Comparison of ENCODE assay signal across 26 cellular contexts in the genomic region with DNA sequence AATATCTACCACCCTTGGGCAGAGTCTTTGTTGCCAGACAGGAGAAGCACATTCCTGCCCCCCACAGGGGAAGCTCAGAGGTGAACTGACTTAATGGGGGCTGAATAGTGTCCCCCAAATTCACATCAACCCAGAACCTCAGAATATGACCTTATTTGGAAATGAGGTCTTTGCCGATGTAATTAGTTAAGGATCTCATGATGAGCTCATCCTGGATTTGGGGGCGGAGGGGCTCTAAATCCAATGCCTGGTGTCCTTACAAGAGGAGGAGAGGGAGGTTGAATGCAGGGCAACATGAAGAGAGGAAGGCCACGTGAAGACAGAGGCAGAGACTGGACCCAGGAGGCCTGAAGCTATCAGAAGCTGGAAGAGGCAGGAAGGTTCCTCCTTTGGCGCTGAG. TPM values are rescaled to one million over a fixed set of nuclear protein-coding genes. Genes with fewer than 3 reads are reported as not detected.
A peak's percentile ranks its signal among the peaks of the same experiment; 100 is the strongest.
DNase-seq lines count a peak whose midpoint lies in the region; ATAC-seq and TF ChIP-seq lines count a peak whose summit lies in the region.
"Had no signal": no experiment of that assay in that cellular context is flagged by ENCODE, and none has a peak within 500 bp of the region (broad histone marks: within the 10 kb centered on the region; RNA-seq: fewer than 3 reads in every experiment).

No MANE protein-coding gene starts in this region.

- H3K4me1 ChIP-seq in H9 (ENCODE audit: insufficient read depth, low read length) (no peaks in the 10 kb centered on the region; the same call in 1 of the 2 replicates), neuronal stem cell (ENCODE audit: control insufficient read depth in 2 of 2, insufficient read depth in 1 of 2, low read depth in 1 of 2, low read length in 2 of 2) (peaks cover 8 to 12% of the 10 kb centered on the region in 2 donors), gastrocnemius medialis (no peaks in the 10 kb centered on the region)
- H3K4me1 ChIP-seq: tibial nerve had no signal

- no peak overlapping the region for H3T11ph ChIP-seq in H9 (ENCODE audit: low read length)

- no peak overlapping the region for H2AFZ ChIP-seq in H9 (ENCODE audit: low read length)
- H2AFZ ChIP-seq in neuronal stem cell (ENCODE audit: low read length) = peak overlapping the region; percentile 44

- no peaks in the 10 kb centered on the region for H3K27me3 ChIP-seq in H9 (ENCODE audit: insufficient read depth, low read length)
- H3K27me3 ChIP-seq in neuronal stem cell (ENCODE audit: control insufficient read depth in 3 of 3, insufficient read depth in 3 of 3, low read depth in 1 of 3, low read length in 3 of 3) = no peaks in the 10 kb centered on the region
- peaks cover 0 to 5% (median 3%) of the 10 kb centered on the region in 3 donors for H3K27me3 ChIP-seq in gastrocnemius medialis
- H3K27me3 ChIP-seq: cardiac muscle cell, spleen, tibial nerve had no signal

- no peak overlapping the region for H2BK120ac ChIP-seq in H9 (ENCODE audit: low read depth, low read length, poor library complexity, severe bottlenecking)
- no peak overlapping the region for H2BK120ac ChIP-seq in neuronal stem cell (ENCODE audit: low read depth, low read length)

- H3K4me1 Mint-ChIP-seq in H9 = peaks cover 17 to 22% of the 10 kb centered on the region in 2 experiments
- H3K4me1 Mint-ChIP-seq in endothelial cell (ENCODE audit: unreplicated experiment) = peaks cover 4% of the 10 kb centered on the region
- no peaks in the 10 kb centered on the region for H3K4me1 Mint-ChIP-seq in activated CD4-positive, alpha-beta T cell treated with anti-CD3 and anti-CD28 coated beads, Interleukin-2, amount 10 ng/mL, durations not matched to agents 24 days and 14 days

- peak overlapping the region in 2 of 3 experiments; percentile 23 to 50; a peak in 2 of 7 replicates for H3K27ac Mint-ChIP-seq in H9
- H3K27ac Mint-ChIP-seq in endothelial cell (ENCODE audit: unreplicated experiment) = peak overlapping the region; percentile 73
- no peak overlapping the region for H3K27ac Mint-ChIP-seq in activated CD4-positive, alpha-beta T cell treated with anti-CD3 and anti-CD28 coated beads, Interleukin-2, amount 10 ng/mL, durations not matched to agents 24 days and 14 days
- H3K27ac Mint-ChIP-seq: stimulated activated naive CD8-positive, alpha-beta T cell treated with anti-CD3 and anti-CD28 coated beads, Interleukin-15, amount 100 ng/mL, for 72 hours had no signal

- no peaks in the 10 kb centered on the region for H3K79me1 ChIP-seq in H9 (ENCODE audit: insufficient read depth, low read depth, low read length, poor library complexity, severe bottlenecking)
- H3K79me1 ChIP-seq in neuronal stem cell (ENCODE audit: low read depth, low read length) = no peaks in the 10 kb centered on the region

- TF ChIP-seq POLR2A in gastrocnemius medialis (IDR thresholded peaks at IDR 0.05) = no peak

- H2BK12ac ChIP-seq in H9 (ENCODE audit: insufficient read length, low read depth, low read length) (no peak overlapping the region), neuronal stem cell (ENCODE audit: low read length) (peak overlapping the region; percentile 17)

- H3K79me2 ChIP-seq in H9 (ENCODE audit: insufficient read depth, low read length) = no peaks in the 10 kb centered on the region

- no peak overlapping the region for H4K5ac ChIP-seq in H9 (ENCODE audit: insufficient read length, low read depth, low read length)

- no CpG with 5 or more reads among the region's 4 CpGs for WGBS in H9 (ENCODE audit: extremely low coverage, insufficient read length, low lambda C conversion rate)
- WGBS in neuronal stem cell (ENCODE audit: extremely low coverage in 2 of 2, insufficient read length in 2 of 2, insufficient replicate concordance in 1 of 2), 2 donors = no CpG with 5 or more reads among the region's 4 CpGs

- H4K8ac ChIP-seq in H9 (replicated peaks; ENCODE audit: insufficient read length, low read depth, low read length) (no peak overlapping the region), neuronal stem cell (ENCODE audit: low read depth, low read length) (no peak overlapping the region)

- no peaks in the 10 kb centered on the region for H3K23me2 ChIP-seq in H9 (ENCODE audit: insufficient read length, low read depth, low read length, poor library complexity, severe bottlenecking)

- intact Hi-C loops in activated CD4-positive, alpha-beta T cell treated with anti-CD3 and anti-CD28 coated beads, Interleukin-2, amount 10 ng/mL, durations not matched to agents 24 days and 14 days (cut with micrococcal nuclease) = no loop called here
- intact Hi-C loops in gastrocnemius medialis (cut with DNase I; ENCODE audit: low total_unique reads) = no loop called here

- no peak overlapping the region for H3K4me3 Mint-ChIP-seq in H9
- H3K4me3 Mint-ChIP-seq in endothelial cell (ENCODE audit: unreplicated experiment) = no peak overlapping the region
- H3K4me3 Mint-ChIP-seq in activated CD4-positive, alpha-beta T cell treated with anti-CD3 and anti-CD28 coated beads, Interleukin-2, amount 10 ng/mL, durations not matched to agents 24 days and 14 days = no peak overlapping the region
- H3K4me3 Mint-ChIP-seq: IgD-negative memory B cell; stimulated activated naive CD8-positive, alpha-beta T cell treated with anti-CD3 and anti-CD28 coated beads, Interleukin-15, amount 100 ng/mL, for 72 hours had no signal

- no peak overlapping the region for H3K4ac ChIP-seq in H9 (ENCODE audit: low read depth, low read length)
- H3K4ac ChIP-seq in neuronal stem cell (ENCODE audit: low read length) = no peak overlapping the region

- H3K18ac ChIP-seq in H9 (ENCODE audit: insufficient read length, low read depth, low read length) (no peak overlapping the region), neuronal stem cell (ENCODE audit: low read length) (no peak overlapping the region)

- H3K4me3 ChIP-seq in neuronal stem cell (ENCODE audit: low read length in 2 of 2) (no peak overlapping the region), gastrocnemius medialis (no peak overlapping the region)
- H3K4me3 ChIP-seq: cardiac muscle cell, mucosa of descending colon, tibial nerve had no signal

- H3K36me3 Mint-ChIP-seq in H9 (ENCODE audit: insufficient read depth in 1 of 3, low read depth in 3 of 3) (no peaks in the 10 kb centered on the region; a peak in 1 of 7 replicates), endothelial cell (ENCODE audit: low read depth, unreplicated experiment) (no peaks in the 10 kb centered on the region)
- no peaks in the 10 kb centered on the region for H3K36me3 Mint-ChIP-seq in activated CD4-positive, alpha-beta T cell treated with anti-CD3 and anti-CD28 coated beads, Interleukin-2, amount 10 ng/mL, durations not matched to agents 24 days and 14 days (ENCODE audit: low read depth)

- TF ChIP-seq CTCF in H9 (conservative IDR thresholded peaks at IDR 0.05) = no peak
- no peak for TF ChIP-seq CTCF in endothelial cell (IDR thresholded peaks at IDR 0.05; ENCODE audit: unreplicated experiment)
- no peak for TF ChIP-seq CTCF in gastrocnemius medialis (IDR thresholded peaks at IDR 0.05 in 4 of 5, conservative IDR thresholded peaks at IDR 0.05 in 1 of 5)

- H3K9me3 Mint-ChIP-seq in H9 = no peaks in the 10 kb centered on the region; a peak in 1 of 5 replicates
- H3K9me3 Mint-ChIP-seq in endothelial cell (ENCODE audit: unreplicated experiment) = no peaks in the 10 kb centered on the region
- H3K9me3 Mint-ChIP-seq in activated CD4-positive, alpha-beta T cell treated with anti-CD3 and anti-CD28 coated beads, Interleukin-2, amount 10 ng/mL, durations not matched to agents 24 days and 14 days = no peaks in the 10 kb centered on the region
- H3K9me3 Mint-ChIP-seq: IgD-negative memory B cell; stimulated activated naive CD8-positive, alpha-beta T cell treated with anti-CD3 and anti-CD28 coated beads, Interleukin-15, amount 100 ng/mL, for 72 hours had no signal

- H2AK5ac ChIP-seq in H9 (ENCODE audit: insufficient read length, low read length) (no peak overlapping the region), neuronal stem cell (ENCODE audit: low read depth, low read length) (peak overlapping the region; percentile 89)

- H3K9me3 ChIP-seq in H9 (ENCODE audit: control insufficient read depth, low read depth, low read length) (no peaks in the 10 kb centered on the region), neuronal stem cell (replicated peaks in 1 of 2; ENCODE audit: control insufficient read depth in 2 of 2, insufficient read depth in 1 of 2, low read depth in 1 of 2, low read length in 2 of 2) (no peaks in the 10 kb centered on the region), gastrocnemius medialis (no peaks in the 10 kb centered on the region)
- H3K9me3 ChIP-seq: mucosa of descending colon, spleen, tibial nerve had no signal

- no peak overlapping the region for H3K56ac ChIP-seq in H9 (ENCODE audit: insufficient read length, low read depth, low read length)

- in situ Hi-C loops in gastrocnemius medialis (cut with MboI; ENCODE audit: low sequenced_read_pairs in 4 of 4) = no loop called here

- H2BK5ac ChIP-seq in H9 (ENCODE audit: insufficient read length, low read length) (no peak overlapping the region), neuronal stem cell (ENCODE audit: low read length) (no peak overlapping the region)

- ATAC-seq in gastrocnemius medialis = no peak
- ATAC-seq: left ventricle myocardium superior; mucosa of descending colon; stimulated activated naive CD8-positive, alpha-beta T cell treated with anti-CD3 and anti-CD28 coated beads, Interleukin-15, amount 100 ng/mL, for 72 hours had no signal

- H3K27me3 Mint-ChIP-seq in H9 (ENCODE audit: low read depth) (peaks cover 3% of the 10 kb centered on the region; the same call in 1 of the 2 replicates), endothelial cell (ENCODE audit: unreplicated experiment) (peaks cover 10% of the 10 kb centered on the region)
- H3K27me3 Mint-ChIP-seq in activated CD4-positive, alpha-beta T cell treated with anti-CD3 and anti-CD28 coated beads, Interleukin-2, amount 10 ng/mL, durations not matched to agents 24 days and 14 days = no peaks in the 10 kb centered on the region
- H3K27me3 Mint-ChIP-seq: IgD-negative memory B cell; stimulated activated naive CD8-positive, alpha-beta T cell treated with anti-CD3 and anti-CD28 coated beads, Interleukin-15, amount 100 ng/mL, for 72 hours had no signal

- no peaks in the 10 kb centered on the region for H4K20me1 ChIP-seq in H9 (ENCODE audit: control insufficient read depth, insufficient read depth, insufficient read length)

- H2BK20ac ChIP-seq in H9 (ENCODE audit: low read depth, low read length, poor library complexity, severe bottlenecking) = no peak overlapping the region

- H3K27ac ChIP-seq in H9 (ENCODE audit: insufficient read length, low read depth, low read length) = no peak overlapping the region
- H3K27ac ChIP-seq in neuronal stem cell (replicated peaks; ENCODE audit: low read length) = no peak overlapping the region
- H3K27ac ChIP-seq in gastrocnemius medialis = no peak overlapping the region
- H3K27ac ChIP-seq: cardiac muscle cell, tibial nerve had no signal

- DNase-seq in H9 (no peak), RPMI7951 (ENCODE audit: low read depth) (peak; percentile 20), endothelial cell (ENCODE audit: low spot score) (no peak), neuronal stem cell (ENCODE audit: low spot score) (no peak), GM19240 (ENCODE audit: insufficient read length, low spot score) (no peak), NCI-H1417 treated with DMSO at 0.1 percent for 48 hours (lab: John Stamatoyannopoulos, UW) (no peak), gastrocnemius medialis (no peak)
- DNase-seq in activated CD4-positive, alpha-beta T cell treated with anti-CD3 and anti-CD28 coated beads, Interleukin-2, amount 10 ng/mL, durations not matched to agents 24 days and 14 days = no peak
- DNase-seq: activated CD4-positive, CD25-positive, alpha-beta regulatory T cell treated with anti-CD3 and anti-CD28 coated beads, Interleukin-2, amount 50 U/mL, for 72 hours; activated naive CD4-positive, alpha-beta T cell; activated T-cell treated with anti-CD3 and anti-CD28 coated beads, Interleukin-2, amount 50 U/mL, for 1 hour; amniotic stem cell; DND-41; hippocampal formation; left ventricle myocardium superior; mucosa of descending colon; NCI-H1436 treated with DMSO at 0.1 percent for 48 hours; NCI-H2171 treated with DMSO at 0.1 percent for 48 hours; NCI-H526; occipital lobe; spleen; stimulated activated CD4-positive, alpha-beta T cell treated with anti-CD3 and anti-CD28 coated beads, Interleukin-4, amount 100 ng/mL, for 4 hours; stimulated activated naive CD8-positive, alpha-beta T cell treated with anti-CD3 and anti-CD28 coated beads, Interleukin-15, amount 100 ng/mL, for 72 hours had no signal

- H4K91ac ChIP-seq in H9 (ENCODE audit: insufficient read length, low read depth, low read length) = no peak overlapping the region
- H4K91ac ChIP-seq in neuronal stem cell (ENCODE audit: low read depth, low read length, poor library complexity) = no peak overlapping the region

- no peak overlapping the region for H3K4me2 ChIP-seq in H9 (ENCODE audit: insufficient read depth, insufficient read length, low read length)
- H3K4me2 ChIP-seq in neuronal stem cell (ENCODE audit: insufficient read depth, low read length, poor library complexity, severe bottlenecking) = no peak overlapping the region

- H3K9ac ChIP-seq in H9 (ENCODE audit: extremely low read depth, insufficient read length, low read length) = no peak overlapping the region
- H3K9ac ChIP-seq in neuronal stem cell (ENCODE audit: low read depth, low read length, poor library complexity) = no peak overlapping the region

- H3K23ac ChIP-seq in H9 (ENCODE audit: insufficient read length, low read depth, low read length) (no peak overlapping the region), neuronal stem cell (ENCODE audit: low read depth, low read length, poor library complexity) (no peak overlapping the region)

- H3K36me3 ChIP-seq in neuronal stem cell (replicated peaks in 1 of 2; ENCODE audit: control insufficient read depth in 2 of 2, insufficient read depth in 2 of 2, low read length in 2 of 2) (no peaks in the 10 kb centered on the region), gastrocnemius medialis (no peaks in the 10 kb centered on the region)
- H3K36me3 ChIP-seq: cardiac muscle cell, tibial nerve had no signal

- no peak overlapping the region for H2BK15ac ChIP-seq in H9 (ENCODE audit: low read depth, low read length)
- H2BK15ac ChIP-seq in neuronal stem cell (ENCODE audit: low read length) = peak overlapping the region; percentile 73

- H3K14ac ChIP-seq in H9 (ENCODE audit: insufficient read depth, low read length) = no peak overlapping the region
- no peak overlapping the region for H3K14ac ChIP-seq in neuronal stem cell (ENCODE audit: low read length)

RNA-seq across cellular contexts. Expression of gene C16orf74, which starts 21.4 kb away (rescaled TPM):
- 4.9 and 5.6 TPM in 2 replicates for total RNA-seq in H9 (2021)
- total RNA-seq in RPMI7951 (2014; rRNA removed; shearing (Covaris generic)) = 3.9 and 6.2 TPM in 2 replicates
- 0.64 TPM for total RNA-seq in endothelial cell (ENCODE audit: unreplicated experiment)
- 2.8 TPM for polyA plus RNA-seq in neuronal stem cell (2013, experiment 1 of 2)
- polyA plus RNA-seq in neuronal stem cell (2013, experiment 2 of 2) = 3.0 TPM
- 0.19 and 0.38 TPM in 2 replicates for total RNA-seq in activated CD4-positive, alpha-beta T cell treated with anti-CD3 and anti-CD28 coated beads, Interleukin-2, amount 10 ng/mL, durations not matched to agents 24 days and 14 days
- 1 to 10 TPM in 1 of 4 donors, not detected in 3; 1.3 TPM for total RNA-seq in gastrocnemius medialis

RNA-seq across cellular contexts. Expression of gene GINS2, which starts 40.7 kb away (rescaled TPM):
- total RNA-seq in H9 (2021) (52.7 and 53.2 TPM in 2 replicates), endothelial cell (ENCODE audit: unreplicated experiment) (9.1 TPM), gastrocnemius medialis (1 to 10 TPM in 2 of 4 donors, under 1 TPM in 1, not detected in 1; 0.33 to 1.6 (median 1.6) TPM)
- 28.5 and 34.2 TPM in 2 replicates for total RNA-seq in RPMI7951 (2014; rRNA removed; shearing (Covaris generic))
- 32.2 TPM for polyA plus RNA-seq in neuronal stem cell (2013, experiment 1 of 2)
- polyA plus RNA-seq in neuronal stem cell (2013, experiment 2 of 2) = 33.2 TPM
- 87.4 and 93.0 TPM in 2 replicates for total RNA-seq in activated CD4-positive, alpha-beta T cell treated with anti-CD3 and anti-CD28 coated beads, Interleukin-2, amount 10 ng/mL, durations not matched to agents 24 days and 14 days
